In genomic region chr10:79929409-79929904, GRCh38 we compare ENCODE assay signal across 8 cellular contexts. TPM values are rescaled to one million over a fixed set of nuclear protein-coding genes. Genes with fewer than 3 reads are reported as not detected.
A peak's percentile ranks its signal among the peaks of the same experiment; 100 is the strongest.
DNase-seq lines count a peak whose midpoint lies in the region; ATAC-seq and TF ChIP-seq lines count a peak whose summit lies in the region.

No MANE protein-coding gene starts in this region.

- no peaks in the 10 kb centered on the region for H3K36me3 ChIP-seq in CD8-positive, alpha-beta T cell (ENCODE audit: insufficient read depth, low read length)
- H3K36me3 ChIP-seq in PC-9 (ENCODE audit: low read depth) (no peaks in the 10 kb centered on the region), neural progenitor cell (no peaks in the 10 kb centered on the region)

- no peak overlapping the region for H3K27ac ChIP-seq in CD8-positive, alpha-beta T cell (ENCODE audit: low read depth, low read length)
- H3K27ac ChIP-seq in PC-9: no peak overlapping the region
- H3K27ac ChIP-seq in neural progenitor cell: no peak overlapping the region

- no peaks in the 10 kb centered on the region for H3K9me2 ChIP-seq in PC-9 (ENCODE audit: insufficient read depth)

- no TSS peak for BruUV-seq in PC-9 (replicated peaks; lab: Mats Ljungman, UMichigan)

- H3K4me1 Mint-ChIP-seq in CD8-positive, alpha-beta T cell (ENCODE audit: low read depth): peaks cover 3% of the 10 kb centered on the region
- no peaks in the 10 kb centered on the region for H3K4me1 Mint-ChIP-seq in neural progenitor cell

- POLR2A ChIA-PET in CD8-positive, alpha-beta T cell (lab: Charles Lee): no interaction called here
- POLR2A ChIA-PET in PC-9 (lab: Charles Lee; ENCODE audit: unreplicated experiment): no interaction called here

- no peaks in the 10 kb centered on the region for H3K4me1 ChIP-seq in CD8-positive, alpha-beta T cell (ENCODE audit: insufficient read depth, low read length)
- H3K4me1 ChIP-seq in PC-9 (replicated peaks; ENCODE audit: insufficient read depth): no peaks in the 10 kb centered on the region
- no peaks in the 10 kb centered on the region for H3K4me1 ChIP-seq in neural progenitor cell

- no peak overlapping the region for H3K4me3 Mint-ChIP-seq in CD8-positive, alpha-beta T cell
- H3K4me3 Mint-ChIP-seq in neural progenitor cell: no peak overlapping the region

- no peak overlapping the region for H3K9ac ChIP-seq in neural progenitor cell

- no peaks in the 10 kb centered on the region for H3K27me3 ChIP-seq in CD8-positive, alpha-beta T cell (ENCODE audit: insufficient read depth, low read length)
- H3K27me3 ChIP-seq in PC-9 (ENCODE audit: insufficient read depth, low read depth): peaks cover 8% of the 10 kb centered on the region; the same call in 1 of the 2 replicates
- peaks cover 22% of the 10 kb centered on the region for H3K27me3 ChIP-seq in neural progenitor cell

- no peak overlapping the region for H3K4me3 ChIP-seq in CD8-positive, alpha-beta T cell (ENCODE audit: low read depth, low read length)
- H3K4me3 ChIP-seq in PC-9 (no peak overlapping the region), fibroblast of villous mesenchyme (ENCODE audit: low read depth, low read length) (no peak overlapping the region), neural progenitor cell (no peak overlapping the region)

- no peaks in the 10 kb centered on the region for H3K36me3 Mint-ChIP-seq in CD8-positive, alpha-beta T cell
- H3K36me3 Mint-ChIP-seq in neural progenitor cell: no peaks in the 10 kb centered on the region

- ATAC-seq in CD8-positive, alpha-beta T cell: peak; percentile 34
- peak; percentile 81 for ATAC-seq in HG03460 (IDR thresholded peaks at IDR 0.05; ENCODE audit: unreplicated experiment)

- no peaks in the 10 kb centered on the region for H3K9me3 ChIP-seq in CD8-positive, alpha-beta T cell (ENCODE audit: low read length)
- H3K9me3 ChIP-seq in PC-9 (ENCODE audit: insufficient read depth, low read depth): no peaks in the 10 kb centered on the region
- H3K9me3 ChIP-seq in neural progenitor cell (ENCODE audit: low read depth): no peaks in the 10 kb centered on the region

- H3K4me2 ChIP-seq in PC-9 (no peak overlapping the region), neural progenitor cell (no peak overlapping the region)

- TF ChIP-seq CTCF in CD8-positive, alpha-beta T cell (IDR thresholded peaks at IDR 0.05): peak; percentile 35
- TF ChIP-seq CTCF in PC-9 (conservative IDR thresholded peaks at IDR 0.05) (peak; percentile 89), fibroblast of villous mesenchyme (IDR thresholded peaks at IDR 0.05; ENCODE audit: insufficient read depth, low read depth, low read length) (peak; percentile 93), neural progenitor cell (IDR thresholded peaks at IDR 0.05) (peak; percentile 95)

- no peaks in the 10 kb centered on the region for H3F3A ChIP-seq in PC-9 (ENCODE audit: insufficient read depth, low read depth)
- H3F3A ChIP-seq in neural progenitor cell (ENCODE audit: low read depth): no peaks in the 10 kb centered on the region

- intact Hi-C loops in CD8-positive, alpha-beta T cell (cut with DNase I, micrococcal nuclease): loop anchor here in 1 of 2 experiments (1.0 kb wide), 1 partner anchor 367 kb away; no protein-coding TSS in a partner anchor
- intact Hi-C loops in PC-9 (cut with micrococcal nuclease; ENCODE audit: unreplicated experiment): loop anchor here (1.0 to 5.0 kb wide), 4 partner anchors 118 to 557 kb away; no protein-coding TSS in a partner anchor

- peaks cover 29% of the 10 kb centered on the region for H3K27me3 Mint-ChIP-seq in CD8-positive, alpha-beta T cell (ENCODE audit: low read depth)
- H3K27me3 Mint-ChIP-seq in neural progenitor cell (ENCODE audit: insufficient read depth, low read depth): peaks cover 4% of the 10 kb centered on the region

- DNase-seq in CD8-positive, alpha-beta T cell: peak; percentile 42 to 80 (median 66)
- peak; percentile 45 for DNase-seq in GM19240 (ENCODE audit: insufficient read length, low spot score)
- DNase-seq in PC-9: peak in 1 of 2 experiments; percentile 66
- DNase-seq in activated T-helper 1 cell treated with anti-CD3 and anti-CD28 coated beads, Interleukin-2, amount 50 U/mL, for 16 hours (ENCODE audit: low read depth in 1 of 2, low spot score in 1 of 2): peak; percentile 54 to 59
- peak; percentile 73 for DNase-seq in fibroblast of villous mesenchyme (ENCODE audit: low read depth)
- peak; percentile 86 for DNase-seq in neural progenitor cell (ENCODE audit: low spot score)
- peak; percentile 30 for DNase-seq in stromal cell of bone marrow (ENCODE audit: low read depth)

- no peaks in the 10 kb centered on the region for H3K9me3 Mint-ChIP-seq in CD8-positive, alpha-beta T cell
- H3K9me3 Mint-ChIP-seq in neural progenitor cell: peaks cover 4% of the 10 kb centered on the region

- H3K79me2 ChIP-seq in PC-9 (ENCODE audit: low read depth) (no peaks in the 10 kb centered on the region), neural progenitor cell (ENCODE audit: low read depth) (no peaks in the 10 kb centered on the region)

- H2AFZ ChIP-seq in PC-9: no peak overlapping the region
- H2AFZ ChIP-seq in neural progenitor cell (replicated peaks): peak overlapping the region; percentile 51

- H3K27ac Mint-ChIP-seq in CD8-positive, alpha-beta T cell: no peak overlapping the region
- no peak overlapping the region for H3K27ac Mint-ChIP-seq in neural progenitor cell

- CTCF ChIA-PET in CD8-positive, alpha-beta T cell (lab: Charles Lee): no interaction called here
- CTCF ChIA-PET in PC-9 (lab: Charles Lee): no interaction called here

- H4K20me1 ChIP-seq in PC-9 (ENCODE audit: insufficient read depth): no peaks in the 10 kb centered on the region
- no peaks in the 10 kb centered on the region for H4K20me1 ChIP-seq in neural progenitor cell (ENCODE audit: low read depth)

RNA-seq across cellular contexts. Expression of gene SFTPD, which starts 19.4 kb away (rescaled TPM):
- not detected for total RNA-seq in CD8-positive, alpha-beta T cell
- 1.5 TPM in 1 of 2 replicates, not detected in the other for total RNA-seq in PC-9 (2021)
- not detected in 2 replicates for total RNA-seq in fibroblast of villous mesenchyme
- 0.09 TPM in 1 of 2 replicates, not detected in the other for total RNA-seq in neural progenitor cell (ENCODE audit: low replicate concordance)

Comparison
In these comparisons a context has a peak if more than half of its experiments do, and no peak if none do; other contexts are left out.
1. CTCF ChIP-seq: peak in every context shown above with its lines; median percentile 95 in neural progenitor cell; 93 in fibroblast of villous mesenchyme; 89 in PC-9; 35 in CD8-positive, alpha-beta T cell.